In the genomic region with DNA sequence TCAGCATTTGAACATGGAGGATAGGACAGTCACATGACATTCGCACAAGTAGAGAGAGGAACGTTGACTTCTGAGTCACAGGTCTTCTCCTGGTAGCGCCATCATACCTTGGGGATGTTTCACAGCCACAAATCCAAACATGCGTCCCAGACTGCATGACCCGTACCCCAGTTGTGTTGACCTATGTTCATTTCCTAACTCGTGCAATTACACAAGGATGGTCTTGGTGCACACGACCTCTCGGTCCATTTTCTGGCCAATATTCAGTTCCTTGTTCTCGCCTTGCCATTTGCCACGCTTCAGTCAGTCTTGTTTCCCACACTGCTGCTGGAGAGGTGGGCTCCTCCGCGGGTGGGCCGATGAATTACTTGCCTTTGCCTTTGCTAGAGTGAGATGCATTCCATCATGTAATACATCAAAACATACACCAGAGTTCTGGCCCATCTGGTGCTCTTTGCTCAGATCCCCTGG, we compare ENCODE assay signal across 21 cellular contexts.
DNase-seq lines count a peak whose midpoint lies in the region; TF ChIP-seq lines count a peak whose summit lies in the region.
"Had no signal": no experiment of that assay in that cellular context is flagged by ENCODE, and none has a peak within 500 bp of the region (broad histone marks: within the 10 kb centered on the region; RNA-seq: fewer than 3 reads in every experiment).

No MANE protein-coding gene starts in this region.

- no peaks in the 10 kb centered on the region for H3K27me3 ChIP-seq in AG04450 (ENCODE audit: control insufficient read depth, insufficient read depth, low read length)
- no peaks in the 10 kb centered on the region for H3K27me3 ChIP-seq in rectal smooth muscle tissue (ENCODE audit: control insufficient read depth, insufficient read depth, low read length)
- no peaks in the 10 kb centered on the region for H3K27me3 ChIP-seq in thyroid gland
- no peaks in the 10 kb centered on the region for H3K27me3 ChIP-seq in CD4-positive, alpha-beta memory T cell (ENCODE audit: insufficient read depth, low read length)

- no peaks in the 10 kb centered on the region for H3K36me3 Mint-ChIP-seq in CD4-positive, alpha-beta memory T cell
- peaks cover 7% of the 10 kb centered on the region for H3K36me3 Mint-ChIP-seq in progenitor cell of endocrine pancreas (ENCODE audit: insufficient read depth)
- H3K36me3 Mint-ChIP-seq: activated naive CD8-positive, alpha-beta T cell treated with anti-CD3 and anti-CD28 coated beads, Interleukin-2, amount 10 ng/mL, durations not matched to agents 7 days and 5 days had no signal

- no peak overlapping the region for H3K27ac Mint-ChIP-seq in CD4-positive, alpha-beta memory T cell
- H3K27ac Mint-ChIP-seq in progenitor cell of endocrine pancreas = no peak overlapping the region
- H3K27ac Mint-ChIP-seq: activated naive CD8-positive, alpha-beta T cell treated with anti-CD3 and anti-CD28 coated beads, Interleukin-2, amount 10 ng/mL, durations not matched to agents 7 days and 5 days; activated T-helper 1 cell treated with anti-CD3 and anti-CD28 coated beads, Interleukin-12 subunit alpha, Interleukin-12 subunit beta, Interleukin-2, Interleukin-4 antibody, amounts not matched to agents 30 ng/mL and 10 ng/mL and 1 ng/mL, durations not matched to agents 14 hours and 24 hours and 36 hours; CD4-positive, alpha-beta T cell; endodermal cell; naive thymus-derived CD8-positive, alpha-beta T cell had no signal

- TF ChIP-seq POLR2A in thyroid gland (IDR thresholded peaks at IDR 0.05) (no peak), lower leg skin (IDR thresholded peaks at IDR 0.05) (no peak)

- H3K4me1 ChIP-seq in rectal smooth muscle tissue (ENCODE audit: control insufficient read depth, insufficient read depth, low read length) = peaks cover 43% of the 10 kb centered on the region
- H3K4me1 ChIP-seq in thyroid gland = peaks cover 25 to 35% of the 10 kb centered on the region in 2 donors
- H3K4me1 ChIP-seq in CD4-positive, alpha-beta memory T cell (ENCODE audit: insufficient read depth, low read length) = no peaks in the 10 kb centered on the region
- H3K4me1 ChIP-seq: prostate gland had no signal

- DNase-seq in AG04450 (ENCODE audit: low read depth, low spot score) (no peak), amniotic epithelial cell (ENCODE audit: low read depth) (peak; percentile 92), fibroblast of mammary gland (ENCODE audit: low read depth) (peak; percentile 92), thyroid gland (no peak), lower leg skin (ENCODE audit: low spot score in 2 of 2) (no peak), progenitor cell of endocrine pancreas (ENCODE audit: low spot score, unreplicated experiment) (no peak)
- DNase-seq in CD4-positive, alpha-beta memory T cell = no peak
- DNase-seq: activated CD8-positive, alpha-beta memory T cell treated with anti-CD3 and anti-CD28 coated beads for 24 hours; activated naive CD8-positive, alpha-beta T cell treated with anti-CD3 and anti-CD28 coated beads, Interleukin-2, amount 10 ng/mL, durations not matched to agents 7 days and 5 days; CD4-positive, alpha-beta T cell; DND-41; endodermal cell; naive thymus-derived CD8-positive, alpha-beta T cell; NCI-H2029; NCI-H510A; SIG-M5; stimulated activated CD4-positive, alpha-beta T cell treated with anti-CD3 and anti-CD28 coated beads, Interleukin-15, amount 100 ng/mL, for 24 hours; stimulated activated naive CD8-positive, alpha-beta T cell treated with anti-CD3 and anti-CD28 coated beads, Interleukin-15, Interleukin-2, amounts not matched to agents 100 U/mL and 50 U/mL, for 24 hours had no signal

- H3K4me3 Mint-ChIP-seq in CD4-positive, alpha-beta memory T cell = no peak overlapping the region
- no peak overlapping the region for H3K4me3 Mint-ChIP-seq in progenitor cell of endocrine pancreas (ENCODE audit: low read depth)
- H3K4me3 Mint-ChIP-seq: activated naive CD8-positive, alpha-beta T cell treated with anti-CD3 and anti-CD28 coated beads, Interleukin-2, amount 10 ng/mL, durations not matched to agents 7 days and 5 days; activated T-helper 1 cell treated with anti-CD3 and anti-CD28 coated beads, Interleukin-12 subunit alpha, Interleukin-12 subunit beta, Interleukin-2, Interleukin-4 antibody, amounts not matched to agents 30 ng/mL and 10 ng/mL and 1 ng/mL, durations not matched to agents 14 hours and 24 hours and 36 hours; CD4-positive, alpha-beta T cell; endodermal cell; naive thymus-derived CD8-positive, alpha-beta T cell had no signal

- peaks cover 29 to 35% of the 10 kb centered on the region in 2 donors for H3K27me3 Mint-ChIP-seq in CD4-positive, alpha-beta memory T cell
- H3K27me3 Mint-ChIP-seq in progenitor cell of endocrine pancreas = no peaks in the 10 kb centered on the region

- H3K4me3 ChIP-seq in AG04450 (ENCODE audit: low read depth, low read length) (no peak overlapping the region), fibroblast of mammary gland (ENCODE audit: control insufficient read depth, low read depth, low read length) (no peak overlapping the region), rectal smooth muscle tissue (ENCODE audit: low read length) (no peak overlapping the region), thyroid gland (replicated peaks in 1 of 3) (no peak overlapping the region), lower leg skin (ENCODE audit: low read depth, poor library complexity, severe bottlenecking) (no peak overlapping the region)
- H3K4me3 ChIP-seq in CD4-positive, alpha-beta memory T cell (ENCODE audit: low read length in 2 of 2) = no peak overlapping the region
- H3K4me3 ChIP-seq: prostate gland had no signal

- H3K27ac ChIP-seq in AG04450 (ENCODE audit: low read depth, low read length) (peak overlapping the region; percentile 34), rectal smooth muscle tissue (ENCODE audit: low read depth, low read length) (peak overlapping the region; percentile 95), thyroid gland (no peak overlapping the region)
- no peak overlapping the region for H3K27ac ChIP-seq in CD4-positive, alpha-beta memory T cell (ENCODE audit: low read depth, low read length)

- no peak overlapping the region for H3K9ac ChIP-seq in rectal smooth muscle tissue (ENCODE audit: low read length)

- POLR2A ChIA-PET in AG04450 (lab: Yijun Ruan, JAX) = no interaction called here
- POLR2A ChIA-PET in CD4-positive, alpha-beta memory T cell (lab: Charles Lee; ENCODE audit: partially characterized antibody) = no interaction called here

- intact Hi-C loops in thyroid gland (cut with DNase I) (no loop called here), lower leg skin (cut with DNase I; ENCODE audit: low total_unique reads) (no loop called here)
- intact Hi-C loops in CD4-positive, alpha-beta memory T cell (cut with micrococcal nuclease) = no loop called here

- peaks cover 0 to 1% (median 0%) of the 10 kb centered on the region in 4 donors for H3K4me1 Mint-ChIP-seq in CD4-positive, alpha-beta memory T cell
- peaks cover 2% of the 10 kb centered on the region for H3K4me1 Mint-ChIP-seq in progenitor cell of endocrine pancreas (ENCODE audit: low read depth)
- H3K4me1 Mint-ChIP-seq: activated naive CD8-positive, alpha-beta T cell treated with anti-CD3 and anti-CD28 coated beads, Interleukin-2, amount 10 ng/mL, durations not matched to agents 7 days and 5 days; naive thymus-derived CD8-positive, alpha-beta T cell had no signal

- H3K9me3 ChIP-seq in AG04450 (ENCODE audit: control insufficient read depth, insufficient read depth, low read length) (peaks cover 8% of the 10 kb centered on the region), thyroid gland (no peaks in the 10 kb centered on the region)
- no peaks in the 10 kb centered on the region for H3K9me3 ChIP-seq in CD4-positive, alpha-beta memory T cell (ENCODE audit: control insufficient read depth in 1 of 2, low read length in 2 of 2)
- H3K9me3 ChIP-seq: prostate gland had no signal

- H3K36me3 ChIP-seq in rectal smooth muscle tissue (ENCODE audit: control insufficient read depth, insufficient read depth, low read length) (no peaks in the 10 kb centered on the region), thyroid gland (no peaks in the 10 kb centered on the region)
- no peaks in the 10 kb centered on the region for H3K36me3 ChIP-seq in CD4-positive, alpha-beta memory T cell (ENCODE audit: insufficient read depth, low read length)
- H3K36me3 ChIP-seq: prostate gland had no signal

- H3K9me3 Mint-ChIP-seq in CD4-positive, alpha-beta memory T cell = peaks cover 0 to 3% (median 0%) of the 10 kb centered on the region in 8 donors
- H3K9me3 Mint-ChIP-seq in progenitor cell of endocrine pancreas (ENCODE audit: low read depth) = peaks cover 7% of the 10 kb centered on the region
- H3K9me3 Mint-ChIP-seq: CD4-positive, alpha-beta T cell had no signal

- WGBS in thyroid gland, 2 donors = 94 to 95% methylated on average over 13 of the region's 13 CpGs
- 87 to 93% methylated on average over 13 of the region's 13 CpGs for WGBS in lower leg skin, 2 donors

- CTCF ChIA-PET in AG04450 (lab: Charles Lee) = no interaction called here
- CTCF ChIA-PET in CD4-positive, alpha-beta memory T cell (lab: Charles Lee; ENCODE audit: partially characterized antibody) = no interaction called here

- no peak for TF ChIP-seq CTCF in AG04450 (IDR thresholded peaks at IDR 0.05; ENCODE audit: low read depth, low read length)
- no peak for TF ChIP-seq CTCF in fibroblast of mammary gland (conservative IDR thresholded peaks at IDR 0.05; ENCODE audit: control insufficient read depth, insufficient read depth, low read depth, low read length)
- no peak for TF ChIP-seq CTCF in thyroid gland (IDR thresholded peaks at IDR 0.05)
- TF ChIP-seq CTCF in lower leg skin (IDR thresholded peaks at IDR 0.05) = no peak
- no peak for TF ChIP-seq CTCF in progenitor cell of endocrine pancreas (IDR thresholded peaks at IDR 0.05; ENCODE audit: unreplicated experiment)

Comparison
In these comparisons a context has a peak if more than half of its experiments do, and no peak if none do; other contexts are left out.
1. DNase-seq: peak in amniotic epithelial cell (single experiment) and fibroblast of mammary gland (single experiment); none in AG04450 (single experiment), thyroid gland (0 of 2), CD4-positive, alpha-beta memory T cell (0 of 5), lower leg skin (0 of 2) and progenitor cell of endocrine pancreas (single experiment).
2. H3K27ac ChIP-seq: peak in AG04450 (single experiment) and rectal smooth muscle tissue (single experiment); none in thyroid gland (0 of 3) and CD4-positive, alpha-beta memory T cell (single experiment).